In the genomic region with DNA sequence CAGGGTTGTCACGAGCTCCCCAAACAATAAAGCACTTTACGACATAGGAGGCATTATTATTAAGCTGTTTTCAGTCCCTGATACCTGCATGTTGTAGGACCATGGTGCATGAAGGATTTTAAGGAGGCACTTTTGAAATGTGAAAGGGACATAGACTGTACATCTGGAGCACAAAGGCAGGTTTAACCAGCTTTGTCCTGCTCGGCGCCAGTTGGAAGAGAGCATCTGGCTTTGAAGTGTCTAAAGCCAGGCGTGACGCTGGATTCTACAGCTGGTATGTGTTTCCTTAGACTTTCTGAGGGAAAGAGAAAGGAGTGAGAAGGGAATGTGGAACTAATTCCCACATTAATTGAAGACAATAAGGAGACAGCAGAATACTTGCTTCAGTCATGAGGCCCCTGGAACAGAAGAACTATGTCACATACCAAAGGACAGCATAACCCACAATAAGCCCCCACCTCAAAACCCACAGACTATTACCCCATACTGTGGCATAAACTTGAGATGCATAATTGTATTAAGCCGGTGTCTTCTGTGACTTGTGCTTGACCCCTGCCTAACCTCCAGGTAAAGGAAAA, we compare ENCODE assay signal across 25 cellular contexts.
"Had no signal": no experiment of that assay in that cellular context is flagged by ENCODE, and none has a peak within 500 bp of the region (broad histone marks: within the 10 kb centered on the region; RNA-seq: fewer than 3 reads in every experiment).

No MANE protein-coding gene starts in this region.

- H3K4me3 Mint-ChIP-seq: dendritic cell treated with granulocyte-macrophage colony-stimulating factor and Interleukin-4, amounts not matched to agents 40 ng/mL and 50 ng/mL, for 4 days; effector memory CD8-positive, alpha-beta T cell; naive thymus-derived CD4-positive, alpha-beta T cell; nephron; stimulated activated naive B cell treated with anti-CD40 and anti-IgM and Interleukin-4, amounts not matched to agents 10 μg/mL and 1 μg/mL and 100 μg/mL, for 72 hours; stimulated activated naive CD8-positive, alpha-beta T cell treated with anti-CD3 and anti-CD28 coated beads, Interleukin-15, Interleukin-2, amounts not matched to agents 100 ng/mL and 50 ng/mL, for 24 hours had no signal

- H3K9me3 Mint-ChIP-seq: stimulated activated naive CD8-positive, alpha-beta T cell treated with anti-CD3 and anti-CD28 coated beads, Interleukin-15, Interleukin-2, amounts not matched to agents 100 ng/mL and 50 ng/mL, for 24 hours had no signal

- H3K36me3 Mint-ChIP-seq: stimulated activated naive B cell treated with anti-CD40 and anti-IgM and Interleukin-4, amounts not matched to agents 10 μg/mL and 1 μg/mL and 100 μg/mL, for 72 hours had no signal

- ATAC-seq: effector memory CD8-positive, alpha-beta T cell; gastroesophageal sphincter; heart left ventricle; left cardiac atrium; left lung; naive thymus-derived CD4-positive, alpha-beta T cell; psoas muscle; right cardiac atrium; stimulated activated naive B cell treated with anti-CD40 and anti-IgM and Interleukin-4, amounts not matched to agents 10 μg/mL and 1 μg/mL and 100 μg/mL, for 72 hours; upper lobe of right lung had no signal

- H3K4me1 Mint-ChIP-seq: nephron; stimulated activated naive B cell treated with anti-CD40 and anti-IgM and Interleukin-4, amounts not matched to agents 10 μg/mL and 1 μg/mL and 100 μg/mL, for 72 hours had no signal

- H3K27ac Mint-ChIP-seq: dendritic cell treated with granulocyte-macrophage colony-stimulating factor and Interleukin-4, amounts not matched to agents 40 ng/mL and 50 ng/mL, for 4 days; effector memory CD8-positive, alpha-beta T cell; naive thymus-derived CD4-positive, alpha-beta T cell; nephron; stimulated activated naive B cell treated with anti-CD40 and anti-IgM and Interleukin-4, amounts not matched to agents 10 μg/mL and 1 μg/mL and 100 μg/mL, for 72 hours; stimulated activated naive CD8-positive, alpha-beta T cell treated with anti-CD3 and anti-CD28 coated beads, Interleukin-15, Interleukin-2, amounts not matched to agents 100 ng/mL and 50 ng/mL, for 24 hours had no signal

- DNase-seq: colonic mucosa; effector memory CD8-positive, alpha-beta T cell; foreskin fibroblast; heart left ventricle; left cardiac atrium; left lung; mammary epithelial cell; mesendoderm; midbrain; naive thymus-derived CD4-positive, alpha-beta T cell; occipital lobe; ovary; posterior cingulate gyrus; psoas muscle; right cardiac atrium; sigmoid colon; spleen; stimulated activated CD4-positive, alpha-beta T cell treated with anti-CD3 and anti-CD28 coated beads, Interleukin-4, amount 100 ng/mL, for 4 hours; stimulated activated naive B cell treated with anti-CD40 and anti-IgM and Interleukin-4, amounts not matched to agents 10 μg/mL and 1 μg/mL and 100 μg/mL, for 72 hours; upper lobe of right lung; uterus had no signal

- H3K27me3 Mint-ChIP-seq: dendritic cell treated with granulocyte-macrophage colony-stimulating factor and Interleukin-4, amounts not matched to agents 40 ng/mL and 50 ng/mL, for 4 days; effector memory CD8-positive, alpha-beta T cell; stimulated activated naive CD8-positive, alpha-beta T cell treated with anti-CD3 and anti-CD28 coated beads, Interleukin-15, Interleukin-2, amounts not matched to agents 100 ng/mL and 50 ng/mL, for 24 hours had no signal
